ENCODE assay signal across 25 cellular contexts in the genomic region with DNA sequence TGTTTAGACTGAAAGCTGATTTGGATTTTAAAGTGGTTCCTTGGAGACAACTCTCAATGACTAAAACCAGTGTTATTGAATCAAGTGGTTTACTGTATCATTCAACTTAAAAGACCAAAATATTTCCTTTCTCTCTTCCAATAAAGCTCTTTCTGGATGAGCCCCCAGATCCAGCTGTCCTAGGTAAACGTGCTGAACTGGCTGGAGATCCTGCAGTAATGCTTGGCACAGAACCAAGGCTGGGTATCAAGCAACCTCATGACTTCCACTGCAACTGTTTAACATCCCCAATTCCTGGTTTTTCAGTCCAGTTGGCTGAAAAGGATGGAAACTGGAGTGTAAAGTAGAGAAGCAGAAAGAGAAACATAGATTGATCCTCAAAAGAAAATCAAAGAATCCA.
"Had no signal": no experiment of that assay in that cellular context is flagged by ENCODE, and none has a peak within 500 bp of the region (broad histone marks: within the 10 kb centered on the region; RNA-seq: fewer than 3 reads in every experiment).

No MANE protein-coding gene starts in this region.

- H3K4me3 ChIP-seq: body of pancreas, cardiac muscle cell, left lung, neural progenitor cell, testis had no signal

- H3K4me3 Mint-ChIP-seq: activated naive CD4-positive, alpha-beta T cell treated with anti-CD3 and anti-CD28 coated beads, Interleukin-2, amount 10 ng/mL, durations not matched to agents 7 days and 5 days; mesothelial cell of epicardium; naive thymus-derived CD8-positive, alpha-beta T cell; neural progenitor cell; type B pancreatic cell had no signal

- FAIRE-seq: endothelial cell of umbilical vein had no signal

- H3K9me3 ChIP-seq: body of pancreas, left lung, testis had no signal

- H3K27ac Mint-ChIP-seq: mesothelial cell of epicardium, neural progenitor cell, progenitor cell of endocrine pancreas, type B pancreatic cell had no signal

- H3K27me3 ChIP-seq: body of pancreas, cardiac muscle cell, left lung, neural progenitor cell, testis had no signal

- H3K27ac ChIP-seq: body of pancreas, cardiac muscle cell, left lung, neural progenitor cell, testis had no signal

- H3K4me1 Mint-ChIP-seq: mesothelial cell of epicardium, neural progenitor cell had no signal

- ATAC-seq: body of pancreas; esophagus mucosa; left lung; naive thymus-derived CD8-positive, alpha-beta T cell had no signal

- DNase-seq: activated CD4-positive, alpha-beta T cell treated with anti-CD3 and anti-CD28 coated beads for 1 hour; activated effector memory CD4-positive, alpha-beta T cell treated with anti-CD3 and anti-CD28 coated beads, Interleukin-2, amount 50 U/mL, for 16 hours; activated naive CD4-positive, alpha-beta T cell treated with anti-CD3 and anti-CD28 coated beads, Interleukin-2, amount 10 ng/mL, durations not matched to agents 7 days and 5 days; activated T-cell treated with anti-CD3 and anti-CD28 coated beads, Interleukin-2, amount 50 U/mL, for 48 hours; anterior cingulate cortex; body of pancreas; dermis blood vessel endothelial cell; effector memory CD4-positive, alpha-beta T cell; foreskin melanocyte; kidney glomerular epithelial cell; left lung; naive thymus-derived CD8-positive, alpha-beta T cell; retina; stimulated activated CD4-positive, alpha-beta T cell treated with anti-CD3 and anti-CD28 coated beads, Interleukin-2, amount 100 ng/mL, for 48 hours; stimulated activated CD8-positive, alpha-beta memory T cell treated with anti-CD3 and anti-CD28 coated beads, Interleukin-4, amount 100 ng/mL, for 48 hours; stimulated activated naive CD4-positive, alpha-beta T cell; SW 1271; testis had no signal

- H3K4me1 ChIP-seq: body of pancreas, neural progenitor cell, testis had no signal

- H3K27me3 Mint-ChIP-seq: activated naive CD4-positive, alpha-beta T cell treated with anti-CD3 and anti-CD28 coated beads, Interleukin-2, amount 10 ng/mL, durations not matched to agents 7 days and 5 days; naive thymus-derived CD8-positive, alpha-beta T cell; progenitor cell of endocrine pancreas; type B pancreatic cell had no signal

- H3K9me3 Mint-ChIP-seq: activated naive CD4-positive, alpha-beta T cell treated with anti-CD3 and anti-CD28 coated beads, Interleukin-2, amount 10 ng/mL, durations not matched to agents 7 days and 5 days; mesothelial cell of epicardium; naive thymus-derived CD8-positive, alpha-beta T cell; neural progenitor cell; type B pancreatic cell had no signal
